In the genomic region with DNA sequence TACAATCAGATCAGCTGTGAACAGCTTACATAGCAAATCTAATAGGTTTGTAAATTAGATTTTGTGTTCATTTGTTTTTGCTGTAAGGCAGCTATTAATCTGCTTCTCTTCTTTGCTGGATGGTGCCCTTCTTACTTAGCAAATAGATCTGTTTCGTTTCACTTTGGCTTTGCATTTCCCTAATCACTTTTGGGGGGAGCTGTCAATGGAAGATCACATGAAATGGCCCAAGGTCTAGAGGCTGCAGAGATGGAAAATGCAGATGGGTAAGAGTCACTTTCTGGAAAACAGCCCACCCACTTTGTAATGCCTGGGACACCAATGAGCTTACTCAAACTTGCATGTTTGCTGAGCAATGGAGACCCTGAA, we compare ENCODE assay signal across 16 cellular contexts. TPM values are rescaled to one million over a fixed set of nuclear protein-coding genes. Genes with fewer than 3 reads are reported as not detected.
"Had no signal": no experiment of that assay in that cellular context is flagged by ENCODE, and none has a peak within 500 bp of the region (broad histone marks: within the 10 kb centered on the region; RNA-seq: fewer than 3 reads in every experiment).

No MANE protein-coding gene starts in this region.

- H3K4me1 ChIP-seq: ascending aorta, foreskin keratinocyte had no signal

- ATAC-seq: activated T-cell treated with anti-CD3 and anti-CD28 coated beads, Interleukin-2, amount 50 U/mL, for 72 hours; effector memory CD8-positive, alpha-beta T cell; left colon had no signal

- H3K4me3 ChIP-seq: ascending aorta, lung had no signal

- H3K9me3 ChIP-seq: ascending aorta had no signal

- H3K27ac ChIP-seq: ascending aorta, foreskin keratinocyte had no signal

- H3K27me3 ChIP-seq: ascending aorta, foreskin keratinocyte had no signal

- H3K36me3 ChIP-seq: ascending aorta had no signal

- DNase-seq: activated CD4-positive, alpha-beta T cell treated with anti-CD3 and anti-CD28 coated beads, Interleukin-2, amount 50 U/mL, for 4 hours; activated T-cell treated with anti-CD3 and anti-CD28 coated beads, Interleukin-2, amount 50 U/mL, for 72 hours; effector memory CD8-positive, alpha-beta T cell; left colon; nephron progenitor cell; retina; stimulated activated CD4-positive, alpha-beta T cell treated with anti-CD3 and anti-CD28 coated beads, Interleukin-12 subunit alpha, Interleukin-12 subunit beta, amount 100 ng/mL, for 4 hours; stimulated activated CD4-positive, alpha-beta T cell treated with anti-CD3 and anti-CD28 coated beads, Interleukin-1b, Interleukin-23, amount 100 ng/mL, for 48 hours; stimulated activated CD8-positive, alpha-beta memory T cell treated with anti-CD3 and anti-CD28 coated beads, Interleukin-4, amount 100 ng/mL, for 48 hours; stimulated activated naive CD4-positive, alpha-beta T cell had no signal

RNA-seq across cellular contexts. Expression of a gene that starts 36.4 kb away (rescaled TPM):
- total RNA-seq: activated CD8-positive, alpha-beta memory T cell treated with anti-CD3 and anti-CD28 coated beads for 36 hours; activated T-cell treated with anti-CD3 and anti-CD28 coated beads, Interleukin-2, amount 50 U/mL, for 72 hours; ascending aorta; T-helper 2 cell treated with Interferon-gamma antibody and Interleukin-4, amounts not matched to agents 100 ng/mL and 5 ng/mL, for 36 hours; ureter had no signal
- polyA plus RNA-seq: lung had no signal
